14 cellular contexts compared by ENCODE assay signal in the genomic region with DNA sequence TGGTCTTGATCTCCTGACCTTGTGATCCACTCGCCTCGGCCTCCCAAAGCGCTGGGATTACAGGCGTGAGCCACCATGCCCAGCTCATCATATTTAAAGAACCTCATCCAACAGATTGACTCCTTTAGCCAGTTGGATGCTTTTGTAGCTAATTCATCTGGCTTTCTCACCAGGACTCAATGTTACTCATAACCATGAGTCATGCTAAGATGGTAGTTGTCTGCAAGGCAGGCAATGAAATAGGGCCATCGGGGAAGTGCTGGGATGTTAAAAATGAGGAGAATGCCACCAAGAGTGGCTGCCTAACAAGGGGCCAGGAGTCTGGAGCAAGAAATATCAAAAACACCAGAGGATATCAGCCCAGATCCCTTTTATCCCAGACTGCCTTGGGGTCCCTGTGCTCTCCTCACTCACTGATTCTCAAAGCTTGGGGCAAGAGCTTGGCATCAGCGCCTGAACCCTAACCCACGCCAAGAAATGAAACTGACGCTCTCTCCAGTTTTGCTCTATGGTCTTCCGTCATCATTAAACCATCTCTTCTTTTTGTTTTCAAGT. TPM values are rescaled to one million over a fixed set of nuclear protein-coding genes. Genes with fewer than 3 reads are reported as not detected.
A peak's percentile ranks its signal among the peaks of the same experiment; 100 is the strongest.
DNase-seq lines count a peak whose midpoint lies in the region; ATAC-seq and TF ChIP-seq lines count a peak whose summit lies in the region.
"Had no signal": no experiment of that assay in that cellular context is flagged by ENCODE, and none has a peak within 500 bp of the region (broad histone marks: within the 10 kb centered on the region; RNA-seq: fewer than 3 reads in every experiment).

No MANE protein-coding gene starts in this region.

- ATAC-seq in GM19452 (IDR thresholded peaks at IDR 0.05; ENCODE audit: unreplicated experiment): no peak

- peak overlapping the region; percentile 54 for H3K27ac Mint-ChIP-seq in progenitor cell of endocrine pancreas
- H3K27ac Mint-ChIP-seq: activated CD4-positive, alpha-beta memory T cell treated with anti-CD3 and anti-CD28 coated beads for 36 hours had no signal

- intact Hi-C loops in posterior cingulate gyrus (cut with DNase I): no loop called here
- intact Hi-C loops in head of caudate nucleus (cut with DNase I): no loop called here

- TF ChIP-seq CTCF in progenitor cell of endocrine pancreas (IDR thresholded peaks at IDR 0.05; ENCODE audit: unreplicated experiment): no peak

- DNase-seq in EL: peak; percentile 82
- DNase-seq in NCI-H460 (ENCODE audit: extremely low read depth, low read depth): peak; percentile 21
- DNase-seq in epithelial cell of prostate (ENCODE audit: low read depth, low spot score): peak; percentile 59
- DNase-seq in progenitor cell of endocrine pancreas (ENCODE audit: low spot score, unreplicated experiment): no peak
- DNase-seq in activated CD8-positive, alpha-beta memory T cell treated with anti-CD3 and anti-CD28 coated beads for 24 hours: no peak
- DNase-seq in posterior cingulate gyrus: no peak
- DNase-seq in head of caudate nucleus: no peak
- DNase-seq: activated CD4-positive, alpha-beta memory T cell treated with anti-CD3 and anti-CD28 coated beads for 36 hours; activated naive CD4-positive, alpha-beta T cell treated with Interleukin-2 at 50 U/mL for 16 hours; GOT3; KBM-7 had no signal

- H3K4me1 Mint-ChIP-seq in progenitor cell of endocrine pancreas (ENCODE audit: low read depth): peaks cover 8% of the 10 kb centered on the region

- H3K9me3 Mint-ChIP-seq in progenitor cell of endocrine pancreas (ENCODE audit: low read depth): peaks cover 4% of the 10 kb centered on the region
- H3K9me3 Mint-ChIP-seq: activated CD4-positive, alpha-beta memory T cell treated with anti-CD3 and anti-CD28 coated beads for 36 hours had no signal

- no peaks in the 10 kb centered on the region for H3K36me3 Mint-ChIP-seq in progenitor cell of endocrine pancreas (ENCODE audit: insufficient read depth)
- H3K36me3 Mint-ChIP-seq: activated CD4-positive, alpha-beta memory T cell treated with anti-CD3 and anti-CD28 coated beads for 36 hours had no signal

- H3K27ac ChIP-seq in epithelial cell of prostate: peak overlapping the region; percentile 13
- H3K27ac ChIP-seq: neutrophil had no signal

- H3K4me3 Mint-ChIP-seq in progenitor cell of endocrine pancreas (ENCODE audit: low read depth): no peak overlapping the region
- H3K4me3 Mint-ChIP-seq: activated CD4-positive, alpha-beta memory T cell treated with anti-CD3 and anti-CD28 coated beads for 36 hours had no signal

- H3K27me3 Mint-ChIP-seq in progenitor cell of endocrine pancreas: peaks cover 7% of the 10 kb centered on the region

RNA-seq across cellular contexts. Expression of gene PCOLCE2, which starts 7.4 kb away (rescaled TPM):
- 19.2 and 20.8 TPM in 2 replicates for total RNA-seq in NCI-H460 (2014; rRNA removed; shearing (Covaris generic))
- 33.8 and 43.0 TPM in 2 replicates for polyA plus RNA-seq in NCI-H460 (2014; cell fraction: nucleus; rRNA removed)
- total RNA-seq in progenitor cell of endocrine pancreas: 2.0 and 2.2 TPM in 2 replicates
- total RNA-seq: T-helper 2 cell treated with Interferon-gamma antibody and Interleukin-4, amounts not matched to agents 100 ng/mL and 5 ng/mL, for 36 hours had no signal

Comparison
In these comparisons a context has a peak if more than half of its experiments do, and no peak if none do; other contexts are left out.
1. DNase-seq: peak in EL (single experiment), NCI-H460 (single experiment) and epithelial cell of prostate (single experiment); none in progenitor cell of endocrine pancreas (single experiment), activated CD8-positive, alpha-beta memory T cell treated with anti-CD3 and anti-CD28 coated beads for 24 hours (single experiment), posterior cingulate gyrus (0 of 10) and head of caudate nucleus (0 of 42).